Comparison of ENCODE assay signal across 27 cellular contexts in the genomic region with DNA sequence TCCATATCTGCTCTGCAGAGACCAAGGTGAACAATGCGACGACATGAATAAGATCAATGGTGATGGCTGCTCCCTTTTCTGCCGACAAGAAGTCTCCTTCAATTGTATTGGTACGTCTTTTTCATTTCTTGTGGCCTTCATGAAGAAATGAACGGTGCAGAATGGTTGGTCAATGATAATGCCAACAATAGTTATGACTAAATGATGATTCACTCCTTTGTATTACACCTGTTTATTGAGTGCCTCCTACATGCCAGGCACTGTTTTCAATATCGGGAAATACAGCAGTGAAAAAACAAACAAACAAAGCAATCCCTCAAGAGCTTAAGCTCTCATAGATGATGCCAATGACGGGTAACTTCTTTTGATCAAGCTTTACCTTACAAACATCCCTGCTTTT.
DNase-seq lines count a peak whose midpoint lies in the region; ATAC-seq, FAIRE-seq and TF ChIP-seq lines count a peak whose summit lies in the region.
"Had no signal": no experiment of that assay in that cellular context is flagged by ENCODE, and none has a peak within 500 bp of the region (broad histone marks: within the 10 kb centered on the region; RNA-seq: fewer than 3 reads in every experiment).

No MANE protein-coding gene starts in this region.

- H3K27me3 ChIP-seq in NT2/D1 (ENCODE audit: insufficient read depth, insufficient read length) (no peaks in the 10 kb centered on the region), iPS-20b (ENCODE audit: insufficient read depth, low read length) (peaks cover 75% of the 10 kb centered on the region)
- H3K27me3 ChIP-seq: BLaER1 had no signal

- H3K36me3 ChIP-seq in NT2/D1 (ENCODE audit: insufficient read depth, insufficient read length, low read length) = peaks cover 25% of the 10 kb centered on the region
- H3K36me3 ChIP-seq in iPS-20b (ENCODE audit: insufficient read depth, low read depth, low read length) = no peaks in the 10 kb centered on the region
- H3K36me3 ChIP-seq: BLaER1 had no signal

- FAIRE-seq in H54 (lab: Jason Lieb, UNC) = peak; percentile 45
- FAIRE-seq: GM12892 had no signal

- ATAC-seq in HG02840 (IDR thresholded peaks at IDR 0.05; ENCODE audit: low FRiP score, unreplicated experiment) = no peak
- ATAC-seq: HCT116 had no signal

- DNase-seq in H54 (ENCODE audit: insufficient read length, low spot score) = no peak
- DNase-seq in NT2/D1 (ENCODE audit: low read depth, low spot score) = no peak
- peak; percentile 18 for DNase-seq in renal cortical epithelial cell (ENCODE audit: low read depth)
- no peak for DNase-seq in nucleus accumbens (lab: John Stamatoyannopoulos, UW)
- no peak for DNase-seq in activated CD4-positive, CD25-positive, alpha-beta regulatory T cell treated with anti-CD3 and anti-CD28 coated beads, Interleukin-2, amount 50 U/mL, for 72 hours
- DNase-seq in NCI-H510A treated with DMSO at 0.1 percent for 48 hours (lab: John Stamatoyannopoulos, UW) = no peak
- DNase-seq: ACHN; CD4-positive, alpha-beta T cell; COR-L47; DND-41; GOT3; KBM-7; NCI-H1105; NCI-H146; NCI-H2029; NCI-H345; NCI-H524 treated with DMSO at 0.1 percent for 48 hours; NCI-H82; RPMI8226; SHP77 treated with DMSO at 0.1 percent for 48 hours; SW 1271 had no signal

- no peak for TF ChIP-seq POLR2A in H54 (IDR thresholded peaks at IDR 0.05; ENCODE audit: low read depth, low read length)

- peaks cover 4% of the 10 kb centered on the region; the same call in 1 of the 2 replicates for H3K9me3 ChIP-seq in NT2/D1 (ENCODE audit: insufficient read depth, low read length)
- no peaks in the 10 kb centered on the region for H3K9me3 ChIP-seq in iPS-20b (ENCODE audit: insufficient read depth, low read depth, low read length)
- H3K9me3 ChIP-seq: BLaER1 had no signal

- no peak overlapping the region for H3K27ac ChIP-seq in iPS-20b (ENCODE audit: low read length)
- H3K27ac ChIP-seq: BLaER1, SK-N-MC had no signal

- H3K4me3 ChIP-seq in NT2/D1 (ENCODE audit: insufficient read length, low read depth) = peak overlapping the region; percentile 24
- 0 out of 2 replicates have a peak overlapping the region, but pooled peaks have one; percentile 25 for H3K4me3 ChIP-seq in iPS-20b (ENCODE audit: low read length)
- H3K4me3 ChIP-seq: BLaER1, SK-N-MC had no signal

- H3K9ac ChIP-seq in NT2/D1 (ENCODE audit: insufficient read length, low read depth) (peak overlapping the region; percentile 53), iPS-20b (ENCODE audit: low read depth, low read length) (no peak overlapping the region)
- H3K9ac ChIP-seq: BLaER1 had no signal

- H3K4me1 ChIP-seq in NT2/D1 (ENCODE audit: insufficient read depth, insufficient read length) = peaks cover 7% of the 10 kb centered on the region
- peaks cover 20% of the 10 kb centered on the region for H3K4me1 ChIP-seq in iPS-20b (ENCODE audit: insufficient read depth, low read length)
- H3K4me1 ChIP-seq: BLaER1 had no signal
